Comparison of ENCODE assay signal across 11 cellular contexts in the genomic region with DNA sequence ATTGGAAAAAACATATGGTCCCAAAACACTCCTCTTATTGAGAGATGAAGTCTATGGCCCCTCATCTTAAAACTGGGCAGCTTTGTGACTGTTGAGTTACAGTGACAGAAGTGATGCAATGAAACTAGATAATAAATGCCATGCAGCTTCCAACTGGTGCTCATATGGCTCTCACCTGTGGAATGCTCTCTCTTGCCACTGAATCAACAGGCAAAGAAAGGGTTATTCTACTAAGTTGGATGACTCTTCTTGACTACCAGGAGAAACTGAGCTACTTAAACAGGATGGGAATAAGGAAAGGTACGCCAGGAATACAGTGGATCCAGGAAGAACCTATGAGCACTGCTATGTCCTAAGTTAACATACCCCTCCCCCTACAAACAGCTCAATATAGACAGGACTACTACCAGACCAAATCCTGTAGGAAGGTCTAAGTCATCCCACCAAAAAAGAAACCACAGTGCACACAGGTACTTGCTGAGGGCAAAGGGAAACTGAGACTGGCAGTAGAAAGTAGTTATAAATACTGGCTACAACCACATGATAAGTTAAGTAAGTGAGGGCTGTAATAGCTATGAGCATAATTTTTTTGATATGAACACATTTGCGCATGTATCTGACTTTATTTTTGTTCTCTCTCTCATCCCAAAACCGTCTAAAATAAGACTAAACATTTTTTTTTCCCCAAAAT.
"Had no signal": no experiment of that assay in that cellular context is flagged by ENCODE, and none has a peak within 500 bp of the region (broad histone marks: within the 10 kb centered on the region; RNA-seq: fewer than 3 reads in every experiment).

No MANE protein-coding gene starts in this region.

- DNase-seq: activated naive CD4-positive, alpha-beta T cell treated with anti-CD3 and anti-CD28 coated beads, Interleukin-2, amount 50 U/mL, for 16 hours; dermis blood vessel endothelial cell; effector memory CD8-positive, alpha-beta T cell; foreskin melanocyte; heart left ventricle; nucleus accumbens; posterior cingulate gyrus; stimulated activated CD4-positive, alpha-beta T cell treated with anti-CD3 and anti-CD28 coated beads, Interleukin-2, amount 100 ng/mL, for 48 hours had no signal

- H3K27ac ChIP-seq: heart left ventricle had no signal

- H3K36me3 ChIP-seq: heart left ventricle had no signal

- H3K4me3 ChIP-seq: heart left ventricle had no signal

- ATAC-seq: activated CD4-positive, CD25-positive, alpha-beta regulatory T cell treated with anti-CD3 and anti-CD28 coated beads, Interleukin-2, amount 50 U/mL, for 24 hours; activated T-helper 17 cell treated with anti-CD3 and anti-CD28 coated beads, Interleukin-2, amount 50 U/mL, for 72 hours; effector memory CD8-positive, alpha-beta T cell; heart left ventricle; stimulated activated memory B cell treated with anti-CD40 and anti-IgM and Interleukin-4, amounts not matched to agents 10 μg/mL and 1 μg/mL and 100 μg/mL, for 72 hours had no signal

- H3K27me3 ChIP-seq: heart left ventricle had no signal

- H3K4me1 ChIP-seq: heart left ventricle had no signal
